1 cellular context compared by ENCODE assay signal in the genomic region with DNA sequence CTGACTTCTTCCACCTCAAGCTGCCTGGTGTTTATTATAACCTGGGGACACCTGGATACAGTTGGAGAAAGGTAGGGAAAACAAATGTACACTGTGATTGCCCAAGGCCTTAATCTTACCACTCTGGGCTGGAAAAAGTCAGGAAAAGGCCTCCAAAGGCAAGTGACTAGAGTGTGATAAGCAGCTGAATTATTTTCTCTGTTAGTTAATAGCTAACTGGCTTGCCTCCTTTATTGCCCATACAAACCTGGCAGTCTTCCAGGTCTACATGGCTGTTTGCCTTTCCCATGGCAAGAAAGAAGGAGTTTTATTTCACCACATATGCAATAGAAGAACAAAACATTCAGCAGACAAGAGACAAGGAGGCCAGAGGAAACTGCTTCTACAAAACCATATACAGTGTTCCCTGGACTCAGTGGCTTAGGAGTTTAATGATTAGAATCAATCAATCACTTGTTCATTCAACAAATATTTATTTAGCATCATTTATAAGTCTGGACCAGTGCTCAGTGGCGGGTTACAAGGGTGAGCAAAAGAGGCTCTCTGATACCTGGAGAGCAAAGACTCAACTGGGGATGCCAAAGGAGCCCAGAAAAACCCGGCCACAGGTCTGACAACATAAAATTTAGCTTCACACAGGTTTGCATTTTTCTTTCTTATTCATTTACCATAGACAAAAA.
TF ChIP-seq lines count a peak whose summit lies in the region.

No MANE protein-coding gene starts in this region.

TF ChIP-seq in HepG2, 621 proteins besides CTCF, POLR2A, EP300 and RAD21 (continued from another document):
- TF ChIP-seq, protein P1, sequence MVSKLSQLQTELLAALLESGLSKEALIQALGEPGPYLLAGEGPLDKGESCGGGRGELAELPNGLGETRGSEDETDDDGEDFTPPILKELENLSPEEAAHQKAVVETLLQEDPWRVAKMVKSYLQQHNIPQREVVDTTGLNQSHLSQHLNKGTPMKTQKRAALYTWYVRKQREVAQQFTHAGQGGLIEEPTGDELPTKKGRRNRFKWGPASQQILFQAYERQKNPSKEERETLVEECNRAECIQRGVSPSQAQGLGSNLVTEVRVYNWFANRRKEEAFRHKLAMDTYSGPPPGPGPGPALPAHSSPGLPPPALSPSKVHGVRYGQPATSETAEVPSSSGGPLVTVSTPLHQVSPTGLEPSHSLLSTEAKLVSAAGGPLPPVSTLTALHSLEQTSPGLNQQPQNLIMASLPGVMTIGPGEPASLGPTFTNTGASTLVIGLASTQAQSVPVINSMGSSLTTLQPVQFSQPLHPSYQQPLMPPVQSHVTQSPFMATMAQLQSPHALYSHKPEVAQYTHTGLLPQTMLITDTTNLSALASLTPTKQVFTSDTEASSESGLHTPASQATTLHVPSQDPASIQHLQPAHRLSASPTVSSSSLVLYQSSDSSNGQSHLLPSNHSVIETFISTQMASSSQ (IDR thresholded peaks at IDR 0.05; ENCODE audit: low read depth) = peak; percentile 73
- TF ChIP-seq, protein P1 (CRISPR knock-in tag; IDR thresholded peaks at IDR 0.05; ENCODE audit: borderline replicate concordance) = peak; percentile 40; the same call in 1 of the 2 replicates
- peak; percentile 59; the same call in 1 of the 2 replicates for TF ChIP-seq SALL1 (CRISPR knock-in tag; IDR thresholded peaks at IDR 0.05)
- TF ChIP-seq, protein P2, sequence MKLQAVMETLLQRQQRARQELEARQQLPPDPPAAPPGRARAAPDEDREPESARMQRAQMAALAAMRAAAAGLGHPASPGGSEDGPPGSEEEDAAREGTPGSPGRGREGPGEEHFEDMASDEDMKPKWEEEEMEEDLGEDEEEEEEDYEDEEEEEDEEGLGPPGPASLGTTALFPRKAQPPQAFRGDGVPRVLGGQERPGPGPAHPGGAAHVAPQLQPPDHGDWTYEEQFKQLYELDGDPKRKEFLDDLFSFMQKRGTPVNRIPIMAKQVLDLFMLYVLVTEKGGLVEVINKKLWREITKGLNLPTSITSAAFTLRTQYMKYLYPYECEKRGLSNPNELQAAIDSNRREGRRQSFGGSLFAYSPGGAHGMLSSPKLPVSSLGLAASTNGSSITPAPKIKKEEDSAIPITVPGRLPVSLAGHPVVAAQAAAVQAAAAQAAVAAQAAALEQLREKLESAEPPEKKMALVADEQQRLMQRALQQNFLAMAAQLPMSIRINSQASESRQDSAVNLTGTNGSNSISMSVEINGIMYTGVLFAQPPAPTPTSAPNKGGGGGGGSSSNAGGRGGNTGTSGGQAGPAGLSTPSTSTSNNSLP (IDR thresholded peaks at IDR 0.05; ENCODE audit: low read depth, low read length) = 0 out of 2 replicates have a peak, but pooled peaks have one; percentile 30
- peak; percentile 36; the same call in 1 of the 2 replicates for TF ChIP-seq HMG20A (CRISPR knock-in tag; IDR thresholded peaks at IDR 0.05; ENCODE audit: borderline replicate concordance)
- 0 out of 2 replicates have a peak, but pooled peaks have one; percentile 29 for TF ChIP-seq SAP130 (CRISPR knock-in tag; IDR thresholded peaks at IDR 0.05; ENCODE audit: low read depth)
- TF ChIP-seq MED1 (CRISPR knock-in tag; IDR thresholded peaks at IDR 0.05) = 0 out of 2 replicates have a peak, but pooled peaks have one; percentile 21
- 0 out of 2 replicates have a peak, but pooled peaks have one; percentile 26 for TF ChIP-seq PATZ1 (CRISPR knock-in tag; IDR thresholded peaks at IDR 0.05)
- TF ChIP-seq SOX6 (IDR thresholded peaks at IDR 0.05) = no peak
- TF ChIP-seq SOX6 (CRISPR knock-in tag; IDR thresholded peaks at IDR 0.05) = peak; percentile 75
- no peak for TF ChIP-seq ZNF274 (CRISPR knock-in tag; IDR thresholded peaks at IDR 0.05)
- TF ChIP-seq, protein P3, sequence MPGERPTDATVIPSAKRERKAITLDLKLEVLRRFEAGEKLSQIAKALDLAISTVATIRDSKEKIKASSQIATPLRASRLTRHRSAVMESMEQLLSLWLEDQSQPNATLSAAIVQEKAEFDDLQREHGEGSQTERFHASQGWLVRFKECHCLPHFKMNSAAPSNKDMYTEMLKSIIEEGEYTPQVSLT (CRISPR knock-in tag; IDR thresholded peaks at IDR 0.05; ENCODE audit: borderline replicate concordance, low read depth) = no peak
- peak; percentile 4; the same call in 1 of the 2 replicates for TF ChIP-seq FOSL2 (CRISPR knock-in tag; IDR thresholded peaks at IDR 0.05)
- TF ChIP-seq ZNF546 (CRISPR knock-in tag; conservative IDR thresholded peaks at IDR 0.05) = no peak
- peak; percentile 46; the same call in 1 of the 2 replicates for TF ChIP-seq ARID5B (CRISPR knock-in tag; IDR thresholded peaks at IDR 0.05)
- TF ChIP-seq GATAD2A (CRISPR knock-in tag; IDR thresholded peaks at IDR 0.05) = peak; percentile 36; the same call in 1 of the 2 replicates
- peak; percentile 28; the same call in 1 of the 2 replicates for TF ChIP-seq TBX2 (CRISPR knock-in tag; IDR thresholded peaks at IDR 0.05; ENCODE audit: borderline replicate concordance)
- TF ChIP-seq ZKSCAN8 (CRISPR knock-in tag; IDR thresholded peaks at IDR 0.05; ENCODE audit: borderline replicate concordance) = 0 out of 2 replicates have a peak, but pooled peaks have one; percentile 20
- TF ChIP-seq THRA (CRISPR knock-in tag; IDR thresholded peaks at IDR 0.05; ENCODE audit: borderline replicate concordance) = 0 out of 2 replicates have a peak, but pooled peaks have one; percentile 7
TF ChIP-seq in HepG2: peak in this region for 36.
